ENCODE assay signal across 25 cellular contexts in genomic region chr10:7941576-7941975, GRCh38.
"Had no signal": no experiment of that assay in that cellular context is flagged by ENCODE, and none has a peak within 500 bp of the region (broad histone marks: within the 10 kb centered on the region; RNA-seq: fewer than 3 reads in every experiment).

No MANE protein-coding gene starts in this region.

- DNase-seq: dorsolateral prefrontal cortex; effector CD4-positive, alpha-beta T cell; gastrocnemius medialis; heart left ventricle; kidney; mesenchymal stem cell; mucosa of descending colon; naive B cell; psoas muscle; right cardiac atrium; sigmoid colon; stimulated activated CD4-positive, alpha-beta T cell treated with anti-CD3 and anti-CD28 coated beads, Interleukin-2, amount 100 ng/mL, for 24 hours; stimulated activated CD4-positive, alpha-beta T cell treated with anti-CD3 and anti-CD28 coated beads, Interleukin-4, amount 100 ng/mL, for 24 hours; stimulated activated naive CD8-positive, alpha-beta T cell treated with anti-CD3 and anti-CD28 coated beads, Interleukin-15, Interleukin-2, amounts not matched to agents 100 U/mL and 50 U/mL, for 24 hours; substantia nigra; testis; tibial artery; upper lobe of right lung; uterus had no signal

- H3K4me3 ChIP-seq: dorsolateral prefrontal cortex, gastrocnemius medialis, heart left ventricle, hepatocyte, mucosa of descending colon, neural progenitor cell, psoas muscle, sigmoid colon, testis, tibial artery, upper lobe of right lung, uterus had no signal

- H2AFZ ChIP-seq: hepatocyte, neural progenitor cell had no signal

- H3K27ac ChIP-seq: dorsolateral prefrontal cortex, gastrocnemius medialis, heart left ventricle, hepatocyte, neural progenitor cell, psoas muscle, sigmoid colon, testis, tibial artery, upper lobe of right lung, uterus had no signal

- H3K4me3 Mint-ChIP-seq: mesothelial cell of epicardium; nephron; neural progenitor cell; stimulated activated effector memory CD8-positive, alpha-beta T cell treated with anti-CD3 and anti-CD28 coated beads, Interleukin-12 subunit alpha, Interleukin-12 subunit beta, amount 100 ng/mL, for 72 hours had no signal

- H3K27me3 ChIP-seq: dorsolateral prefrontal cortex, gastrocnemius medialis, heart left ventricle, hepatocyte, neural progenitor cell, sigmoid colon, testis, tibial artery, upper lobe of right lung, uterus had no signal

- H3K4me1 ChIP-seq: neural progenitor cell, testis, tibial artery, upper lobe of right lung, uterus had no signal

- H3K9me3 ChIP-seq: gastrocnemius medialis, mucosa of descending colon, psoas muscle, testis, upper lobe of right lung, uterus had no signal

- H3K4me2 ChIP-seq: hepatocyte, neural progenitor cell had no signal

- H3K27me3 Mint-ChIP-seq: naive B cell had no signal

- ATAC-seq: gastrocnemius medialis; heart left ventricle; left lobe of liver; mucosa of descending colon; psoas muscle; right cardiac atrium; stimulated activated effector memory CD8-positive, alpha-beta T cell treated with anti-CD3 and anti-CD28 coated beads, Interleukin-12 subunit alpha, Interleukin-12 subunit beta, amount 100 ng/mL, for 72 hours; stimulated activated naive CD8-positive, alpha-beta T cell treated with anti-CD3 and anti-CD28 coated beads, Interleukin-15, Interleukin-2, amounts not matched to agents 100 U/mL and 50 U/mL, for 24 hours; upper lobe of right lung had no signal

- H3K27ac Mint-ChIP-seq: mesothelial cell of epicardium; nephron; neural progenitor cell; stimulated activated effector memory CD8-positive, alpha-beta T cell treated with anti-CD3 and anti-CD28 coated beads, Interleukin-12 subunit alpha, Interleukin-12 subunit beta, amount 100 ng/mL, for 72 hours had no signal

- H3K36me3 Mint-ChIP-seq: stimulated activated effector memory CD8-positive, alpha-beta T cell treated with anti-CD3 and anti-CD28 coated beads, Interleukin-12 subunit alpha, Interleukin-12 subunit beta, amount 100 ng/mL, for 72 hours had no signal

- H3K9ac ChIP-seq: neural progenitor cell had no signal

- H3K4me1 Mint-ChIP-seq: nephron, neural progenitor cell had no signal

- H3K36me3 ChIP-seq: gastrocnemius medialis, heart left ventricle, neural progenitor cell, sigmoid colon, tibial artery, upper lobe of right lung, uterus had no signal
